In genomic region chr1:95309031-95309459, GRCh38 we compare ENCODE assay signal across 9 cellular contexts.
DNase-seq lines count a peak whose midpoint lies in the region; ATAC-seq, FAIRE-seq and TF ChIP-seq lines count a peak whose summit lies in the region.
"Had no signal": no experiment of that assay in that cellular context is flagged by ENCODE, and none has a peak within 500 bp of the region (broad histone marks: within the 10 kb centered on the region; RNA-seq: fewer than 3 reads in every experiment).

No MANE protein-coding gene starts in this region.

- H3K9me3 ChIP-seq in sigmoid colon (no peaks in the 10 kb centered on the region), thyroid gland (no peaks in the 10 kb centered on the region)

- no peaks in the 10 kb centered on the region for H3K4me1 Mint-ChIP-seq in naive thymus-derived CD8-positive, alpha-beta T cell

- TF ChIP-seq CTCF in RWPE1 (conservative IDR thresholded peaks at IDR 0.05; ENCODE audit: low read depth) (peak; percentile 58), foreskin keratinocyte (conservative IDR thresholded peaks at IDR 0.05) (peak; percentile 60), sigmoid colon (IDR thresholded peaks at IDR 0.05) (peak in 3 of 4 experiments; percentile 16 to 52 (median 36)), thyroid gland (IDR thresholded peaks at IDR 0.05) (peak in 1 of 6 experiments; percentile 32)

- no peak overlapping the region for H3K4me3 Mint-ChIP-seq in naive thymus-derived CD8-positive, alpha-beta T cell

- no peak for TF ChIP-seq EP300 in sigmoid colon (IDR thresholded peaks at IDR 0.05)

- WGBS in sigmoid colon, 2 donors: 39 to 50% methylated on average over 2 of the region's 2 CpGs
- 48 to 58% methylated on average over 2 of the region's 2 CpGs for WGBS in thyroid gland, 2 donors

- peak; percentile 65 for ATAC-seq in foreskin keratinocyte
- no peak for ATAC-seq in naive thymus-derived CD8-positive, alpha-beta T cell
- ATAC-seq in HG03025 (IDR thresholded peaks at IDR 0.05; ENCODE audit: low FRiP score, unreplicated experiment): no peak

- H3K27me3 ChIP-seq in foreskin keratinocyte (peaks cover 42% of the 10 kb centered on the region), sigmoid colon (no peaks in the 10 kb centered on the region), thyroid gland (no peaks in the 10 kb centered on the region)

- H3K27ac ChIP-seq in RWPE1 (no peak overlapping the region), foreskin keratinocyte (no peak overlapping the region), sigmoid colon (no peak overlapping the region), thyroid gland (no peak overlapping the region)

- no peak for FAIRE-seq in HTR-8/SVneo (lab: Jason Lieb, UNC)
- FAIRE-seq: endometrium had no signal

- POLR2A ChIA-PET in RWPE1 (lab: Yijun Ruan, JAX; ENCODE audit: low non-redundant PET): no interaction called here
- POLR2A ChIA-PET in naive thymus-derived CD8-positive, alpha-beta T cell (lab: Charles Lee): no interaction called here

- H3K9me3 Mint-ChIP-seq in naive thymus-derived CD8-positive, alpha-beta T cell: peaks cover 0 to 6% (median 0%) of the 10 kb centered on the region in 9 donors

- CTCF ChIA-PET in RWPE1 (lab: Yijun Ruan, JAX): no interaction called here

- peaks cover 17 to 34% (median 24%) of the 10 kb centered on the region in 5 donors for H3K27me3 Mint-ChIP-seq in naive thymus-derived CD8-positive, alpha-beta T cell

- no peak overlapping the region for H3K4me3 ChIP-seq in sigmoid colon
- no peak overlapping the region for H3K4me3 ChIP-seq in thyroid gland (replicated peaks in 1 of 3)

- H3K27ac Mint-ChIP-seq in naive thymus-derived CD8-positive, alpha-beta T cell: no peak overlapping the region

- H3K36me3 ChIP-seq in sigmoid colon (no peaks in the 10 kb centered on the region), thyroid gland (no peaks in the 10 kb centered on the region)

- no peaks in the 10 kb centered on the region for H3K36me3 Mint-ChIP-seq in naive thymus-derived CD8-positive, alpha-beta T cell

- TF ChIP-seq POLR2A in sigmoid colon (IDR thresholded peaks at IDR 0.05): no peak
- TF ChIP-seq POLR2A in thyroid gland (IDR thresholded peaks at IDR 0.05): no peak

- DNase-seq in Ammon's horn (ENCODE audit: low spot score): peak; percentile 74
- DNase-seq in HTR-8/SVneo (ENCODE audit: insufficient read length, low spot score): peak; percentile 7
- peak; percentile 40 for DNase-seq in RWPE1 (ENCODE audit: low spot score)
- peak in 1 of 2 donors; percentile 18 for DNase-seq in foreskin keratinocyte
- no peak for DNase-seq in sigmoid colon
- no peak for DNase-seq in thyroid gland
- no peak for DNase-seq in naive thymus-derived CD8-positive, alpha-beta T cell

- intact Hi-C loops in sigmoid colon (cut with DNase I): no loop called here
- intact Hi-C loops in thyroid gland (cut with DNase I): no loop called here

- H3K4me1 ChIP-seq in foreskin keratinocyte (no peaks in the 10 kb centered on the region), sigmoid colon (peaks cover 0 to 13% (median 3%) of the 10 kb centered on the region in 4 donors), thyroid gland (no peaks in the 10 kb centered on the region)

Comparison
In these comparisons a context has a peak if more than half of its experiments do, and no peak if none do; other contexts are left out.
1. DNase-seq: peak in Ammon's horn (single experiment), HTR-8/SVneo (single experiment) and RWPE1 (single experiment); none in sigmoid colon (single experiment), thyroid gland (0 of 2) and naive thymus-derived CD8-positive, alpha-beta T cell (0 of 10).